Comparison of ENCODE assay signal across 13 cellular contexts in the genomic region with DNA sequence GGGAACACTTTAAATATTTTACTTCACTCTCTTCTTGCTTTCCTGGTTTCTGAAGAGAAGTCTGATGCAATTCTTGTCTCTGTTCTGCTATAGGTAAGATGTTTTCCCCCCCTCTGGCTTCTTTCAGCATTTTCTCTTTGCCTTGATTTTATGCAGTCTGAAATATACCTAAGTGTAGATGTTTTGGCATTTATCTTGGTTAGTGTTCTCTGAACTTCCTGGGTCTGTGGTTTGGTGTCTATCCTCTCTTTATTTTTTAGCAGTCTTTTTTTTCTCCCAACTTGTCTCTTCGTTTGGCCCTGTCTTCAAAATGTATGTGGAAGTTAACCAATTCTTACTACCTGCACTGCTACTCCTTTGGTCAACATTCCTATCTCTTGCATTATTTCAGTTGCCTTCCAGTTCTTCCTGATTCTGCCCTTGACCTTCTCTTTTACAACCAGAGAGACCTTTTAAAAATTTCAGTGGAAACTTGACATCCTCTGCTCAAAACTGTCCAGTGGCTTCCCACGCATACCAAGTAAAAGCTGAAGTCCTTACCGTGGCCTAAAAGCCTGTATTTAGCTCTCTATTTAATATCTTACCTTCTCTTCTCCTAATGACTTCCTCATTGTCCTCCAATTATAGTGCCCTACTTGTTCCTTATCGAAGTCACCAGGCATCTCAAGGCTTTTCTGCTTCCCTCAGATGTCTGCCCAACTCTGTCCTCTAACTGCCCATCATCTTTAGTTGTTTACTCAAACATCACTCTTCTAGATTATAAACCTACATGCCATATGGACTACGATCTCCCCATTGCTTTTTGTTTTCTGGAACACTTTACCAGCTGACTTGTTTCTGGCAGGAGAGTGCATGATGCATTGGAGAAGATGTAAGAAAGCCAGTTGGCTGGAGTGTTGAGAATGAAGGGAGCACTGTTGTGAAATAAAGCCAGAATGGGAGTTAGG. TPM values are rescaled to one million over a fixed set of nuclear protein-coding genes. Genes with fewer than 3 reads are reported as not detected.
DNase-seq lines count a peak whose midpoint lies in the region; ATAC-seq and TF ChIP-seq lines count a peak whose summit lies in the region.
"Had no signal": no experiment of that assay in that cellular context is flagged by ENCODE, and none has a peak within 500 bp of the region (broad histone marks: within the 10 kb centered on the region; RNA-seq: fewer than 3 reads in every experiment).

No MANE protein-coding gene starts in this region.

- CTCF ChIA-PET in CD8-positive, alpha-beta T cell (lab: Charles Lee): interaction anchor here (1.1 to 3.2 kb wide), 3 partner anchors 109 to 152 kb away, joined by 3 to 13 read pairs (median 9); no protein-coding TSS in a partner anchor

- peak overlapping the region; percentile 7 for H3K4me3 ChIP-seq in CD8-positive, alpha-beta T cell (ENCODE audit: low read depth, low read length)
- H3K4me3 ChIP-seq in MG63 (no peak overlapping the region), mucosa of descending colon (no peak overlapping the region)

- peaks cover 56% of the 10 kb centered on the region for H3K4me1 Mint-ChIP-seq in CD8-positive, alpha-beta T cell (ENCODE audit: low read depth)
- peaks cover 41% of the 10 kb centered on the region for H3K4me1 Mint-ChIP-seq in activated T-helper 2 cell treated with anti-CD3 and anti-CD28 coated beads, Interferon-gamma antibody, Interleukin-2, Interleukin-4, amounts not matched to agents 10 μg/mL and 5 μg/mL and 100 μg/mL, durations not matched to agents 14 hours and 24 hours and 36 hours (ENCODE audit: low read depth)

- no peak for TF ChIP-seq CTCF in CD8-positive, alpha-beta T cell (IDR thresholded peaks at IDR 0.05)
- TF ChIP-seq CTCF in mucosa of descending colon (IDR thresholded peaks at IDR 0.05): no peak

- H3K27ac Mint-ChIP-seq in CD8-positive, alpha-beta T cell: no peak overlapping the region
- no peak overlapping the region for H3K27ac Mint-ChIP-seq in activated T-helper 2 cell treated with anti-CD3 and anti-CD28 coated beads, Interferon-gamma antibody, Interleukin-2, Interleukin-4, amounts not matched to agents 10 μg/mL and 5 μg/mL and 100 μg/mL, durations not matched to agents 14 hours and 24 hours and 36 hours

- no peaks in the 10 kb centered on the region for H3K9me3 ChIP-seq in CD8-positive, alpha-beta T cell (ENCODE audit: low read length)
- no peaks in the 10 kb centered on the region for H3K9me3 ChIP-seq in MG63
- H3K9me3 ChIP-seq in mucosa of descending colon: no peaks in the 10 kb centered on the region

- DNase-seq in CD8-positive, alpha-beta T cell: no peak
- DNase-seq in MG63 (peak; percentile 25), cerebellar cortex (ENCODE audit: low spot score) (peak; percentile 55), mucosa of descending colon (peak in 1 of 3 donors; percentile 27), globus pallidus (ENCODE audit: low spot score) (no peak), iPS-NIHi7 (ENCODE audit: extremely low spot score) (no peak), NCI-H2029 (lab: John Stamatoyannopoulos, UW) (no peak)
- DNase-seq in activated T-helper 2 cell treated with anti-CD3 and anti-CD28 coated beads, Interferon-gamma antibody, Interleukin-2, Interleukin-4, amounts not matched to agents 10 μg/mL and 5 μg/mL and 100 μg/mL, durations not matched to agents 14 hours and 24 hours and 36 hours (ENCODE audit: low spot score): no peak
- DNase-seq: activated CD4-positive, alpha-beta T cell treated with anti-CD3 and anti-CD28 coated beads for 4 hours; GOT3; mammary epithelial cell; NCI-H1105 treated with DMSO at 0.1 percent for 48 hours had no signal

- intact Hi-C loops in CD8-positive, alpha-beta T cell (cut with DNase I, micrococcal nuclease): no loop called here
- intact Hi-C loops in mucosa of descending colon (cut with DNase I, micrococcal nuclease): no loop called here
- intact Hi-C loops in activated T-helper 2 cell treated with anti-CD3 and anti-CD28 coated beads, Interferon-gamma antibody, Interleukin-2, Interleukin-4, amounts not matched to agents 10 μg/mL and 5 μg/mL and 100 μg/mL, durations not matched to agents 14 hours and 24 hours and 36 hours (cut with micrococcal nuclease): loop anchor here (2.0 to 5.0 kb wide), 2 partner anchors 38 to 68 kb away; no protein-coding TSS in a partner anchor

- POLR2A ChIA-PET in CD8-positive, alpha-beta T cell (lab: Charles Lee): interaction anchor here (1.0 to 1.2 kb wide), 2 partner anchors 36 to 153 kb away, joined by 3 to 4 read pairs; no protein-coding TSS in a partner anchor

- peak; percentile 51 for ATAC-seq in CD8-positive, alpha-beta T cell
- peak; percentile 88 for ATAC-seq in mucosa of descending colon

- peaks cover 7% of the 10 kb centered on the region for H3K36me3 Mint-ChIP-seq in CD8-positive, alpha-beta T cell
- H3K36me3 Mint-ChIP-seq in activated T-helper 2 cell treated with anti-CD3 and anti-CD28 coated beads, Interferon-gamma antibody, Interleukin-2, Interleukin-4, amounts not matched to agents 10 μg/mL and 5 μg/mL and 100 μg/mL, durations not matched to agents 14 hours and 24 hours and 36 hours (ENCODE audit: low read depth): peaks cover 29% of the 10 kb centered on the region

- no peak overlapping the region for H3K27ac ChIP-seq in CD8-positive, alpha-beta T cell (ENCODE audit: low read depth, low read length)
- H3K27ac ChIP-seq: epithelial cell of prostate had no signal

- H3K36me3 ChIP-seq in CD8-positive, alpha-beta T cell (ENCODE audit: insufficient read depth, low read length): no peaks in the 10 kb centered on the region
- H3K36me3 ChIP-seq in MG63: no peaks in the 10 kb centered on the region
- no peaks in the 10 kb centered on the region for H3K36me3 ChIP-seq in mucosa of descending colon (ENCODE audit: low read depth)

- peaks cover 62% of the 10 kb centered on the region for H3K4me1 ChIP-seq in CD8-positive, alpha-beta T cell (ENCODE audit: insufficient read depth, low read length)
- H3K4me1 ChIP-seq in mucosa of descending colon (ENCODE audit: low read depth): peaks cover 62% of the 10 kb centered on the region

- H3K9me3 Mint-ChIP-seq in CD8-positive, alpha-beta T cell: no peaks in the 10 kb centered on the region
- no peaks in the 10 kb centered on the region for H3K9me3 Mint-ChIP-seq in activated T-helper 2 cell treated with anti-CD3 and anti-CD28 coated beads, Interferon-gamma antibody, Interleukin-2, Interleukin-4, amounts not matched to agents 10 μg/mL and 5 μg/mL and 100 μg/mL, durations not matched to agents 14 hours and 24 hours and 36 hours

- no peaks in the 10 kb centered on the region for H3K27me3 Mint-ChIP-seq in CD8-positive, alpha-beta T cell (ENCODE audit: low read depth)
- H3K27me3 Mint-ChIP-seq in activated T-helper 2 cell treated with anti-CD3 and anti-CD28 coated beads, Interferon-gamma antibody, Interleukin-2, Interleukin-4, amounts not matched to agents 10 μg/mL and 5 μg/mL and 100 μg/mL, durations not matched to agents 14 hours and 24 hours and 36 hours (ENCODE audit: low read depth): no peaks in the 10 kb centered on the region

- H3K27me3 ChIP-seq in CD8-positive, alpha-beta T cell (ENCODE audit: insufficient read depth, low read length): no peaks in the 10 kb centered on the region
- H3K27me3 ChIP-seq in MG63: no peaks in the 10 kb centered on the region

- H3K4me3 Mint-ChIP-seq in CD8-positive, alpha-beta T cell: no peak overlapping the region
- no peak overlapping the region for H3K4me3 Mint-ChIP-seq in activated T-helper 2 cell treated with anti-CD3 and anti-CD28 coated beads, Interferon-gamma antibody, Interleukin-2, Interleukin-4, amounts not matched to agents 10 μg/mL and 5 μg/mL and 100 μg/mL, durations not matched to agents 14 hours and 24 hours and 36 hours (ENCODE audit: low read depth)

RNA-seq across cellular contexts. Expression of a gene that starts 40.9 kb away (rescaled TPM):
- total RNA-seq in CD8-positive, alpha-beta T cell: 10 to 100 TPM; 63.4 to 68.5 TPM
- 20.6 and 35.6 TPM in 2 replicates for total RNA-seq in MG63 (2014; rRNA removed; shearing (Covaris generic); ENCODE audit: low replicate concordance)
- total RNA-seq in mucosa of descending colon: 100 to 1,000 TPM in 1 of 3 donors, 10 to 100 TPM in 2; 84.4 to 272 (median 95.4) TPM
- 219 TPM in 2 replicates for total RNA-seq in activated T-helper 2 cell treated with anti-CD3 and anti-CD28 coated beads, Interferon-gamma antibody, Interleukin-2, Interleukin-4, amounts not matched to agents 10 μg/mL and 5 μg/mL and 100 μg/mL, durations not matched to agents 14 hours and 24 hours and 36 hours

Comparison
In these comparisons a context has a peak if more than half of its experiments do, and no peak if none do; other contexts are left out.
1. DNase-seq: peak in MG63 (single experiment) and cerebellar cortex (single experiment); none in CD8-positive, alpha-beta T cell (0 of 7), activated T-helper 2 cell treated with anti-CD3 and anti-CD28 coated beads, Interferon-gamma antibody, Interleukin-2, Interleukin-4, amounts not matched to agents 10 μg/mL and 5 μg/mL and 100 μg/mL, durations not matched to agents 14 hours and 24 hours and 36 hours (single experiment), globus pallidus (single experiment), iPS-NIHi7 (single experiment) and NCI-H2029 (single experiment).